ENCODE assay signal across 22 cellular contexts in the genomic region with DNA sequence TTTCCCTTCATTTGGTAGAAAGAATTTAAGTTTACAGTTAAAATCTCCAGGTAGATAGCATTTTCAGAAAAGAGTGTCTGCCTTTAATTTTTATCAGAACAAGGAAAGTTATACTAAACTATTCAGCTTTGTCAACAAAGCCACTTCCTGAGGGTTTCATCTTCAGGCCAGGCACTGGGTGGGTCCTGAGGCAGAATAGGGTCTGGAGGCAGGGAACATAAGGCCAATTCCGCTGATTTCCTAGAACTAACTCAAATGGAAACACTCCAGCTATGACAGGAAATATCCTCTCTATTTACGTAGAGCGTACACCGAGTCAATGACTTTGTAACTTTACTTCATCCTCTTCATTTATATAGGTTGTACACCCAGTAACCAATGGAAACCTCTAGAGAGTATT. TPM values are rescaled to one million over a fixed set of nuclear protein-coding genes. Genes with fewer than 3 reads are reported as not detected.
DNase-seq lines count a peak whose midpoint lies in the region; ATAC-seq, FAIRE-seq and TF ChIP-seq lines count a peak whose summit lies in the region.
"Had no signal": no experiment of that assay in that cellular context is flagged by ENCODE, and none has a peak within 500 bp of the region (broad histone marks: within the 10 kb centered on the region; RNA-seq: fewer than 3 reads in every experiment).

No MANE protein-coding gene starts in this region.

- H3K27me3 ChIP-seq in GM23338 (ENCODE audit: insufficient read depth) (no peaks in the 10 kb centered on the region), K562 (ENCODE audit: control insufficient read depth in 2 of 2, insufficient read depth in 2 of 2, low read length in 2 of 2) (no peaks in the 10 kb centered on the region), iPS-20b (ENCODE audit: insufficient read depth, low read length) (no peaks in the 10 kb centered on the region), SJCRH30 (no peaks in the 10 kb centered on the region)
- H3K27me3 ChIP-seq: BLaER1 treated with 17β-estradiol and CSF1 and Interleukin-3, amounts not matched to agents 10 nM and 100 nM had no signal

- CTCF ChIA-PET in K562 (lab: Yijun Ruan, JAX; ENCODE audit: low intra/inter-chr PET ratio): no interaction called here

- in situ Hi-C loops in K562 (cut with MboI): no loop called here

- no peak for TF ChIP-seq EP300 in K562 (IDR thresholded peaks at IDR 0.05; ENCODE audit: low read length)

- H2AFZ ChIP-seq in GM23338 (no peak overlapping the region), K562 (ENCODE audit: low read depth, low read length) (peak overlapping the region; percentile 82)

- peaks cover 31% of the 10 kb centered on the region for H3K4me1 ChIP-seq in GM23338 (ENCODE audit: insufficient read depth)
- H3K4me1 ChIP-seq in K562 (replicated peaks in 1 of 2; ENCODE audit: control insufficient read depth in 2 of 2, insufficient read depth in 2 of 2, low read length in 2 of 2): no peaks in the 10 kb centered on the region; a peak in 1 of 5 replicates
- H3K4me1 ChIP-seq in iPS-20b (ENCODE audit: insufficient read depth, low read length): peaks cover 12% of the 10 kb centered on the region; the same call in 1 of the 2 replicates
- H3K4me1 ChIP-seq in SJCRH30: no peaks in the 10 kb centered on the region

- TF ChIP-seq RAD21 in K562 (CRISPR knock-in tag; conservative IDR thresholded peaks at IDR 0.05 in 1 of 2, IDR thresholded peaks at IDR 0.05 in 1 of 2): no peak

- POLR2A ChIA-PET in K562 (lab: Yijun Ruan, JAX): no interaction called here

- intact Hi-C loops in K562 (cut with micrococcal nuclease): no loop called here

- peaks cover 29% of the 10 kb centered on the region for H3K4me1 Mint-ChIP-seq in GM23338
- H3K4me1 Mint-ChIP-seq in HFFc6 (ENCODE audit: low read depth): no peaks in the 10 kb centered on the region
- H3K4me1 Mint-ChIP-seq: B cell had no signal

- H3K27me3 Mint-ChIP-seq in GM23338 (ENCODE audit: insufficient read depth, low read depth, poor library complexity): peaks cover 11% of the 10 kb centered on the region
- H3K27me3 Mint-ChIP-seq in HFFc6 (ENCODE audit: insufficient read depth): peaks cover 24% of the 10 kb centered on the region

- H3K9me3 ChIP-seq in K562 (replicated peaks; ENCODE audit: control insufficient read depth, insufficient read depth, low read depth, low read length) (no peaks in the 10 kb centered on the region), iPS-20b (ENCODE audit: insufficient read depth, low read depth, low read length) (peaks cover 11% of the 10 kb centered on the region), SJCRH30 (replicated peaks) (peaks cover 4% of the 10 kb centered on the region; the same call in 1 of the 2 replicates)

- ATAC-seq in GM23338 (no peak), K562 (peak; percentile 31; the same call in 2 of the 3 replicates), GM18861 (IDR thresholded peaks at IDR 0.05; ENCODE audit: unreplicated experiment) (no peak)
- ATAC-seq: CD8-positive, alpha-beta T cell had no signal

- TF ChIP-seq POLR2A in K562 (conservative IDR thresholded peaks at IDR 0.05): no peak

- peaks cover 12% of the 10 kb centered on the region; the same call in 1 of the 2 replicates for H3K36me3 ChIP-seq in GM23338 (ENCODE audit: insufficient read depth)
- no peaks in the 10 kb centered on the region for H3K36me3 ChIP-seq in K562 (ENCODE audit: control insufficient read depth, insufficient read depth, low read length)
- no peaks in the 10 kb centered on the region for H3K36me3 ChIP-seq in iPS-20b (ENCODE audit: insufficient read depth, low read depth, low read length)
- H3K36me3 ChIP-seq in SJCRH30: no peaks in the 10 kb centered on the region
- H3K36me3 ChIP-seq: BLaER1 treated with 17β-estradiol and CSF1 and Interleukin-3, amounts not matched to agents 10 nM and 100 nM had no signal

- H3K36me3 Mint-ChIP-seq in GM23338 (ENCODE audit: low read depth): peaks cover 46% of the 10 kb centered on the region
- no peaks in the 10 kb centered on the region for H3K36me3 Mint-ChIP-seq in HFFc6 (ENCODE audit: low read depth)
- H3K36me3 Mint-ChIP-seq: CD8-positive, alpha-beta T cell had no signal

- H3K4me2 ChIP-seq in GM23338: peak overlapping the region; percentile 8; the same call in 1 of the 2 replicates
- peak overlapping the region; percentile 41 for H3K4me2 ChIP-seq in K562 (ENCODE audit: insufficient read depth, low read length)
- H3K4me2 ChIP-seq: BLaER1 treated with 17β-estradiol and CSF1 and Interleukin-3, amounts not matched to agents 10 nM and 100 nM had no signal

- no peaks in the 10 kb centered on the region for H3K9me1 ChIP-seq in K562 (ENCODE audit: control insufficient read depth, insufficient read depth, low read length)

- 13% methylated on average over 4 of the region's 4 CpGs for WGBS in K562 (ENCODE audit: insufficient coverage, low coverage, missing lambda C conversion rate)

- H3K9me2 ChIP-seq in GM23338 (ENCODE audit: insufficient read depth): no peaks in the 10 kb centered on the region

- H3K4me3 Mint-ChIP-seq in GM23338 (no peak overlapping the region), HFFc6 (peak overlapping the region; percentile 38; the same call in 1 of the 2 replicates)
- H3K4me3 Mint-ChIP-seq: B cell; CD8-positive, alpha-beta T cell had no signal

- H3K9ac ChIP-seq in K562 (ENCODE audit: insufficient read depth in 1 of 2, low read depth in 2 of 2, low read length in 2 of 2): no peak overlapping the region
- peak overlapping the region; percentile 52; the same call in 1 of the 2 replicates for H3K9ac ChIP-seq in iPS-20b (ENCODE audit: low read depth, low read length)
- H3K9ac ChIP-seq: BLaER1 treated with 17β-estradiol and CSF1 and Interleukin-3, amounts not matched to agents 10 nM and 100 nM had no signal

- no peaks in the 10 kb centered on the region for H3F3A ChIP-seq in GM23338 (replicated peaks; ENCODE audit: low read depth)

- H3K27ac ChIP-seq in GM23338 (ENCODE audit: low read depth) (peak overlapping the region; percentile 85; the same call in 1 of the 2 replicates), K562 (ENCODE audit: extremely low read depth, low read depth, low read length) (no peak overlapping the region), iPS-20b (ENCODE audit: low read length) (no peak overlapping the region), SJCRH30 (no peak overlapping the region)
- H3K27ac ChIP-seq: BLaER1 treated with 17β-estradiol and CSF1 and Interleukin-3, amounts not matched to agents 10 nM and 100 nM; HL-60 had no signal

- FAIRE-seq in K562 (lab: Jason Lieb, UNC): no peak
- FAIRE-seq: G401.6, GM12892, GM18507 had no signal

- no peak for DNase-seq in GM23338 (ENCODE audit: low spot score)
- DNase-seq in HFFc6: no peak
- DNase-seq in K562 (ENCODE audit: extremely low read depth in 1 of 4, low spot score in 3 of 4): no peak
- no peak for DNase-seq in SJCRH30
- no peak for DNase-seq in GM03348 (ENCODE audit: low spot score)
- DNase-seq: CD8-positive, alpha-beta T cell; COR-L47; DMS 273 treated with DMSO at 0.1 percent for 48 hours; DMS53; HCEC 1CT; IMR-90; KBM-7 had no signal

- peaks cover 42% of the 10 kb centered on the region for H3K9me3 Mint-ChIP-seq in GM23338
- H3K9me3 Mint-ChIP-seq in HFFc6: no peaks in the 10 kb centered on the region
- H3K9me3 Mint-ChIP-seq: CD8-positive, alpha-beta T cell had no signal

- no peak overlapping the region; the same call in 1 of the 2 replicates for H3K27ac Mint-ChIP-seq in GM23338
- no peak overlapping the region for H3K27ac Mint-ChIP-seq in HFFc6
- H3K27ac Mint-ChIP-seq: B cell; CD8-positive, alpha-beta T cell had no signal

- H4K20me1 ChIP-seq in GM23338 (replicated peaks; ENCODE audit: insufficient read depth) (no peaks in the 10 kb centered on the region), K562 (replicated peaks; ENCODE audit: control insufficient read depth, insufficient read depth, low read length) (no peaks in the 10 kb centered on the region)
- H4K20me1 ChIP-seq: BLaER1 treated with 17β-estradiol and CSF1 and Interleukin-3, amounts not matched to agents 10 nM and 100 nM had no signal

- H3K79me2 ChIP-seq in GM23338 (replicated peaks; ENCODE audit: insufficient read depth): peaks cover 5% of the 10 kb centered on the region; the same call in 1 of the 2 replicates
- H3K79me2 ChIP-seq in K562 (ENCODE audit: control insufficient read depth, insufficient read depth, low read length): no peaks in the 10 kb centered on the region

- TF ChIP-seq CTCF in GM23338 (conservative IDR thresholded peaks at IDR 0.05; ENCODE audit: low read depth in 2 of 2): no peak
- no peak for TF ChIP-seq CTCF in HFFc6 (IDR thresholded peaks at IDR 0.05)
- no peak for TF ChIP-seq CTCF in K562 (IDR thresholded peaks at IDR 0.05 in 2 of 3, conservative IDR thresholded peaks at IDR 0.05 in 1 of 3; ENCODE audit: insufficient read depth in 2 of 3, low read depth in 1 of 3, low read length in 3 of 3)

- no TSS peak for BruUV-seq in K562 (replicated peaks; lab: Mats Ljungman, UMichigan)

- H3K4me3 ChIP-seq in GM23338 (no peak overlapping the region), K562 (no peak overlapping the region), iPS-20b (ENCODE audit: low read length) (no peak overlapping the region), SJCRH30 (no peak overlapping the region)
- H3K4me3 ChIP-seq: BLaER1 treated with 17β-estradiol and CSF1 and Interleukin-3, amounts not matched to agents 10 nM and 100 nM had no signal

TF ChIP-seq in K562, 482 proteins besides CTCF, POLR2A, EP300 and RAD21 (continues in another document):
- TF ChIP-seq ZBTB17 (CRISPR knock-in tag; IDR thresholded peaks at IDR 0.05): no peak

RNA-seq across cellular contexts. Expression of gene FAM124B, which starts 32.7 kb away (rescaled TPM):
- total RNA-seq in GM23338 (2014; rRNA removed; shearing (Covaris generic)): 6.8 and 6.9 TPM in 2 replicates
- polyA plus RNA-seq in GM23338 (2016; fragmentation: Nextera tagmentation; extraction: Ambion mirVana): 2.9 and 3.0 TPM in 2 replicates
- under 1 TPM in 1 of 6 experiments, not detected in 5; 0.10 TPM for total RNA-seq in HFFc6 (2021; fragmentation: NEBNext Ultra II Directional; extraction: Animal tissue kit (Norgen Biotek cat#: 25700))
- total RNA-seq in K562 (2011; cell fraction: chromatin; rRNA removed; ENCODE audit: low replicate concordance): 10.6 and 11.9 TPM in 2 replicates
- total RNA-seq in K562 (2011; cell fraction: nucleolus; rRNA removed): 10.7 and 12.1 TPM in 2 replicates
- total RNA-seq in K562 (2011; cell fraction: nucleoplasm; rRNA removed): 12.3 and 12.6 TPM in 2 replicates
- total RNA-seq in K562 (2014; rRNA removed): 8.6 and 10.4 TPM in 2 replicates
- total RNA-seq in K562 (2014; rRNA removed; fragmentation: Illumina TruSeq; extraction: Trizol): 8.6 and 9.7 TPM in 2 replicates
- 6.2 and 7.1 TPM in 2 replicates for total RNA-seq in K562 (2015; rRNA removed; fragmentation: Illumina TruSeq; extraction: Trizol)
- total RNA-seq in K562 (2021): 7.4 and 7.6 TPM in 2 replicates
- 5.2 and 9.3 TPM in 2 replicates for polyA plus RNA-seq in K562 (2011; rRNA removed)
- 5.4 and 7.5 TPM in 2 replicates for polyA plus RNA-seq in K562 (2011; cell fraction: cytosol; rRNA removed)
- 3.3 and 4.7 TPM in 2 replicates for polyA plus RNA-seq in K562 (2011; cell fraction: nucleus; rRNA removed)
- 5.3 and 6.4 TPM in 2 replicates for polyA plus RNA-seq in K562 (2012)
- polyA plus RNA-seq in K562 (2014; fragmentation: Illumina TruSeq; extraction: Trizol): 9.1 and 10.1 TPM in 2 replicates
- polyA plus RNA-seq in K562 (2014; fragmentation: Nextera tagmentation; extraction: Ambion mirVana): 10 to 100 TPM; 15.5 to 21.4 TPM
- polyA plus RNA-seq in K562 (2014; rRNA removed): 7.4 and 8.4 TPM in 2 replicates
- 7.5 and 9.6 TPM in 2 replicates for polyA minus RNA-seq in K562 (2011; rRNA and poly(A)+ RNA removed)
- 2.9 and 6.8 TPM in 2 replicates for polyA minus RNA-seq in K562 (2011; cell fraction: cytosol; rRNA and poly(A)+ RNA removed)
- polyA minus RNA-seq in K562 (2011; cell fraction: nucleus; rRNA and poly(A)+ RNA removed): 7.9 and 9.6 TPM in 2 replicates
- 0.56 and 0.73 TPM in 2 replicates for total RNA-seq in SJCRH30 (2014; rRNA removed; shearing (Covaris generic))
- total RNA-seq: A172; CD8-positive, alpha-beta T cell; HT1080; IMR-90 had no signal
- polyA plus RNA-seq: IMR-90 had no signal
